ENCODE assay signal across 8 cellular contexts in genomic region chr4:142846729-142847606, GRCh38. TPM values are rescaled to one million over a fixed set of nuclear protein-coding genes. Genes with fewer than 3 reads are reported as not detected.
DNase-seq lines count a peak whose midpoint lies in the region; ATAC-seq and TF ChIP-seq lines count a peak whose summit lies in the region.

No MANE protein-coding gene starts in this region.

- H3K4me3 ChIP-seq in GM06990 (replicated peaks; ENCODE audit: low read depth, low read length) = peak overlapping the region; percentile 55
- H3K4me3 ChIP-seq in OCI-LY3 (ENCODE audit: low read length) = 0 out of 2 replicates have a peak overlapping the region, but pooled peaks have one; percentile 14
- peak overlapping the region; percentile 58 for H3K4me3 ChIP-seq in upper lobe of right lung

- H3K9me3 ChIP-seq in OCI-LY3 (ENCODE audit: insufficient read depth, low read length) = no peaks in the 10 kb centered on the region
- no peaks in the 10 kb centered on the region for H3K9me3 ChIP-seq in upper lobe of right lung

- H3K36me3 ChIP-seq in GM06990 (ENCODE audit: control insufficient read depth, insufficient read depth, low read length) (no peaks in the 10 kb centered on the region), OCI-LY3 (replicated peaks; ENCODE audit: low read depth, low read length) (no peaks in the 10 kb centered on the region), upper lobe of right lung (no peaks in the 10 kb centered on the region)

- no peaks in the 10 kb centered on the region for H3K79me2 ChIP-seq in OCI-LY3 (ENCODE audit: low read length)

- H3K27me3 ChIP-seq in GM06990 (replicated peaks; ENCODE audit: control insufficient read depth, insufficient read depth, low read length) (no peaks in the 10 kb centered on the region; the same call in none of the 2 replicates), OCI-LY3 (ENCODE audit: low read depth, low read length) (no peaks in the 10 kb centered on the region), upper lobe of right lung (peaks cover 21% of the 10 kb centered on the region)

- TF ChIP-seq CTCF in GM06990 (IDR thresholded peaks at IDR 0.05; ENCODE audit: insufficient read depth, low read length, poor library complexity, severe bottlenecking) (peak; percentile 55), OCI-LY3 (IDR thresholded peaks at IDR 0.05; ENCODE audit: low read depth, low read length) (peak; percentile 54), upper lobe of right lung (IDR thresholded peaks at IDR 0.05) (peak; percentile 37)

- no peaks in the 10 kb centered on the region for H4K20me1 ChIP-seq in OCI-LY3 (ENCODE audit: insufficient read depth, low read length)

- no peak overlapping the region for H3K9ac ChIP-seq in OCI-LY3 (ENCODE audit: low read length)

- H3K4me1 ChIP-seq in OCI-LY3 (ENCODE audit: low read length) = no peaks in the 10 kb centered on the region
- peaks cover 5% of the 10 kb centered on the region for H3K4me1 ChIP-seq in upper lobe of right lung

- DNase-seq in GM06990 (ENCODE audit: extremely low read depth, insufficient read length) (peak; percentile 20), activated gamma-delta T cell (lab: John Stamatoyannopoulos, UW) (peak; percentile 10), glomerular visceral epithelial cell (ENCODE audit: extremely low spot score) (peak; percentile 64), posterior cingulate gyrus (peak in 9 of 10 donors; percentile 14 to 92 (median 67)), upper lobe of right lung (no peak)

- intact Hi-C loops in posterior cingulate gyrus (cut with DNase I) = no loop called here
- intact Hi-C loops in upper lobe of right lung (cut with DNase I) = no loop called here

- peak overlapping the region; percentile 44 for H3K4me2 ChIP-seq in OCI-LY3 (ENCODE audit: low read length)

- H2AFZ ChIP-seq in OCI-LY3 (ENCODE audit: low read depth, low read length) = no peak overlapping the region

- H3K27ac ChIP-seq in OCI-LY3 (ENCODE audit: low read length) = no peak overlapping the region
- peak overlapping the region; percentile 45 for H3K27ac ChIP-seq in upper lobe of right lung

- ATAC-seq in HG02885 (IDR thresholded peaks at IDR 0.05; ENCODE audit: poor library complexity, unreplicated experiment) (peak; percentile 61), upper lobe of right lung (peak; percentile 77), HG03196 (IDR thresholded peaks at IDR 0.05; ENCODE audit: unreplicated experiment) (no peak)

RNA-seq across cellular contexts. Expression of gene INPP4B, which starts 0.9 kb away (rescaled TPM):
- 20.7 TPM for total RNA-seq in upper lobe of right lung
